In genomic region chrX:109952050-109952449, GRCh38 we compare ENCODE assay signal across 21 cellular contexts. TPM values are rescaled to one million over a fixed set of nuclear protein-coding genes. Genes with fewer than 3 reads are reported as not detected.
DNase-seq lines count a peak whose midpoint lies in the region; ATAC-seq, FAIRE-seq and TF ChIP-seq lines count a peak whose summit lies in the region.
"Had no signal": no experiment of that assay in that cellular context is flagged by ENCODE, and none has a peak within 500 bp of the region (broad histone marks: within the 10 kb centered on the region; RNA-seq: fewer than 3 reads in every experiment).

No MANE protein-coding gene starts in this region.

- H3K4me1 ChIP-seq in MM.1S (ENCODE audit: low read length) = peaks cover 35% of the 10 kb centered on the region
- peaks cover 0 to 13% (median 4%) of the 10 kb centered on the region in 9 donors for H3K4me1 ChIP-seq in heart right ventricle
- H3K4me1 ChIP-seq in gastrocnemius medialis = peaks cover 3 to 4% of the 10 kb centered on the region in 2 donors
- H3K4me1 ChIP-seq in pancreas = no peaks in the 10 kb centered on the region
- H3K4me1 ChIP-seq: Peyer's patch had no signal

- no peaks in the 10 kb centered on the region for H3K9me3 Mint-ChIP-seq in activated T-cell treated with anti-CD3 and anti-CD28 coated beads, Interleukin-2, amount 50 U/mL, for 72 hours
- H3K9me3 Mint-ChIP-seq: activated naive CD4-positive, alpha-beta T cell treated with anti-CD3 and anti-CD28 coated beads for 36 hours; natural killer cell treated with Interleukin-12 subunit alpha and Interleukin-12 subunit beta and Interleukin-15 and Interleukin-18, amount 100 ng/mL, for 72 hours; type B pancreatic cell had no signal

- ATAC-seq in heart right ventricle (peak in 6 of 8 donors; percentile 43 to 86 (median 78)), gastrocnemius medialis (peak; percentile 92 to 95), pancreas (no peak)
- ATAC-seq in activated T-cell treated with anti-CD3 and anti-CD28 coated beads, Interleukin-2, amount 50 U/mL, for 72 hours (replicated peaks in 1 of 2) = no peak
- ATAC-seq: natural killer cell treated with Interleukin-12 subunit alpha and Interleukin-12 subunit beta and Interleukin-15 and Interleukin-18, amount 100 ng/mL, for 72 hours had no signal

- no peak for FAIRE-seq in pancreas (lab: Jason Lieb, UNC)
- FAIRE-seq: frontal cortex had no signal

- H3K9me2 ChIP-seq in MM.1S (replicated peaks; ENCODE audit: insufficient read depth, low read length) = no peaks in the 10 kb centered on the region

- TF ChIP-seq CTCF in MM.1S (IDR thresholded peaks at IDR 0.05; ENCODE audit: low read length) = no peak
- TF ChIP-seq CTCF in heart right ventricle (IDR thresholded peaks at IDR 0.05) = no peak
- TF ChIP-seq CTCF in gastrocnemius medialis (IDR thresholded peaks at IDR 0.05 in 4 of 5, conservative IDR thresholded peaks at IDR 0.05 in 1 of 5) = no peak
- TF ChIP-seq CTCF in pancreas (IDR thresholded peaks at IDR 0.05) = no peak

- H3K36me3 Mint-ChIP-seq in activated T-cell treated with anti-CD3 and anti-CD28 coated beads, Interleukin-2, amount 50 U/mL, for 72 hours (ENCODE audit: insufficient read depth in 2 of 2) = no peaks in the 10 kb centered on the region
- H3K36me3 Mint-ChIP-seq: natural killer cell treated with Interleukin-12 subunit alpha and Interleukin-12 subunit beta and Interleukin-15 and Interleukin-18, amount 100 ng/mL, for 72 hours; type B pancreatic cell had no signal

- TF ChIP-seq POLR2A in gastrocnemius medialis (IDR thresholded peaks at IDR 0.05) = no peak

- H3K9me3 ChIP-seq in MM.1S (replicated peaks; ENCODE audit: insufficient read depth, low read length) = no peaks in the 10 kb centered on the region
- H3K9me3 ChIP-seq in heart right ventricle = no peaks in the 10 kb centered on the region
- no peaks in the 10 kb centered on the region for H3K9me3 ChIP-seq in gastrocnemius medialis
- no peaks in the 10 kb centered on the region for H3K9me3 ChIP-seq in pancreas
- H3K9me3 ChIP-seq: Peyer's patch had no signal

- in situ Hi-C loops in gastrocnemius medialis (cut with MboI; ENCODE audit: low sequenced_read_pairs in 4 of 4) = no loop called here

- H2AFZ ChIP-seq in MM.1S (ENCODE audit: low read length) = peak overlapping the region; percentile 19; the same call in 1 of the 2 replicates

- no peak overlapping the region for H3K27ac Mint-ChIP-seq in activated T-cell treated with anti-CD3 and anti-CD28 coated beads, Interleukin-2, amount 50 U/mL, for 72 hours
- H3K27ac Mint-ChIP-seq: activated naive CD4-positive, alpha-beta T cell treated with anti-CD3 and anti-CD28 coated beads for 36 hours; natural killer cell treated with Interleukin-12 subunit alpha and Interleukin-12 subunit beta and Interleukin-15 and Interleukin-18, amount 100 ng/mL, for 72 hours; type B pancreatic cell had no signal

- no peaks in the 10 kb centered on the region for H4K20me1 ChIP-seq in MM.1S (ENCODE audit: insufficient read depth, low read length)

- H3K27me3 Mint-ChIP-seq in activated T-cell treated with anti-CD3 and anti-CD28 coated beads, Interleukin-2, amount 50 U/mL, for 72 hours (ENCODE audit: low read depth) = peaks cover 16% of the 10 kb centered on the region
- H3K27me3 Mint-ChIP-seq: type B pancreatic cell had no signal

- H3K4me3 ChIP-seq in MM.1S (ENCODE audit: low read length) (no peak overlapping the region), heart right ventricle (no peak overlapping the region), gastrocnemius medialis (no peak overlapping the region), pancreas (no peak overlapping the region)
- H3K4me3 ChIP-seq: lung, Peyer's patch had no signal

- H3K9ac ChIP-seq in MM.1S (ENCODE audit: low read length) = no peak overlapping the region

- H3K79me2 ChIP-seq in MM.1S (ENCODE audit: low read length) = no peaks in the 10 kb centered on the region

- H3F3A ChIP-seq in MM.1S (ENCODE audit: insufficient read depth, low read length) = peaks cover 16% of the 10 kb centered on the region

- H3K4me2 ChIP-seq in MM.1S (ENCODE audit: low read depth, low read length) = no peak overlapping the region

- WGBS in heart right ventricle, 2 donors = 62 to 69% methylated on average over 2 of the region's 2 CpGs
- 55 to 56% methylated on average over 2 of the region's 2 CpGs for WGBS in pancreas, 2 donors

- peak; percentile 58 for DNase-seq in NCI-H2107 treated with DMSO at 0.1 percent for 48 hours (lab: John Stamatoyannopoulos, UW; ENCODE audit: unreplicated experiment)
- no peak for DNase-seq in NCI-H2107 (lab: John Stamatoyannopoulos, UW)
- no peak for DNase-seq in MM.1S
- peak in 1 of 2 donors; percentile 4 for DNase-seq in heart right ventricle
- peak; percentile 40 to 54 for DNase-seq in gastrocnemius medialis
- DNase-seq in pancreas = no peak
- no peak for DNase-seq in cerebellar nuclear complex (lab: John Stamatoyannopoulos, UW)
- no peak for DNase-seq in activated T-cell treated with anti-CD3 and anti-CD28 coated beads, Interleukin-2, amount 50 U/mL, for 72 hours
- DNase-seq: 8988T; activated CD4-positive, alpha-beta T cell treated with anti-CD3 and anti-CD28 coated beads, Interleukin-2, amount 50 U/mL, for 1 hour; activated naive CD4-positive, alpha-beta T cell treated with anti-CD3 and anti-CD28 coated beads for 36 hours; DMS79; Kasumi-1; NCI-H187 treated with DMSO at 0.1 percent for 48 hours; Peyer's patch; stimulated activated naive CD4-positive, alpha-beta T cell had no signal

- intact Hi-C loops in heart right ventricle (cut with DNase I) (no loop called here), gastrocnemius medialis (cut with DNase I; ENCODE audit: low total_unique reads) (no loop called here), pancreas (cut with DNase I) (no loop called here)

- H3K4me3 Mint-ChIP-seq in activated T-cell treated with anti-CD3 and anti-CD28 coated beads, Interleukin-2, amount 50 U/mL, for 72 hours = no peak overlapping the region
- H3K4me3 Mint-ChIP-seq: activated naive CD4-positive, alpha-beta T cell treated with anti-CD3 and anti-CD28 coated beads for 36 hours; natural killer cell treated with Interleukin-12 subunit alpha and Interleukin-12 subunit beta and Interleukin-15 and Interleukin-18, amount 100 ng/mL, for 72 hours; type B pancreatic cell had no signal

- H3K36me3 ChIP-seq in MM.1S (replicated peaks; ENCODE audit: insufficient read depth, low read length) (no peaks in the 10 kb centered on the region), heart right ventricle (no peaks in the 10 kb centered on the region), gastrocnemius medialis (no peaks in the 10 kb centered on the region), pancreas (no peaks in the 10 kb centered on the region)
- H3K36me3 ChIP-seq: Peyer's patch had no signal

- peak overlapping the region; percentile 97; the same call in 1 of the 2 replicates for H3K27ac ChIP-seq in MM.1S (ENCODE audit: low read length)
- peak overlapping the region in 3 of 10 donors; percentile 39 to 52 (median 48) for H3K27ac ChIP-seq in heart right ventricle
- H3K27ac ChIP-seq in gastrocnemius medialis = peak overlapping the region; percentile 48 to 75 (median 65)
- H3K27ac ChIP-seq in pancreas = no peak overlapping the region
- H3K27ac ChIP-seq: C4-2B, Peyer's patch had no signal

- H3K27me3 ChIP-seq in MM.1S (replicated peaks; ENCODE audit: insufficient read depth, low read length) (no peaks in the 10 kb centered on the region), heart right ventricle (peaks cover 0 to 14% (median 0%) of the 10 kb centered on the region in 7 donors), gastrocnemius medialis (no peaks in the 10 kb centered on the region), pancreas (peaks cover 0 to 3% (median 0%) of the 10 kb centered on the region in 4 donors)
- H3K27me3 ChIP-seq: Peyer's patch had no signal

- H3K4me1 Mint-ChIP-seq in activated T-cell treated with anti-CD3 and anti-CD28 coated beads, Interleukin-2, amount 50 U/mL, for 72 hours (ENCODE audit: low read depth) = peaks cover 7% of the 10 kb centered on the region

RNA-seq across cellular contexts. Expression of gene TMEM164, which starts 50.9 kb away (rescaled TPM):
- total RNA-seq in heart right ventricle (10 to 100 TPM; 43.0 to 60.6 (median 49.1) TPM), gastrocnemius medialis (10 to 100 TPM; 40.1 to 61.2 (median 47.3) TPM), pancreas (10 to 100 TPM in 5 of 6 donors, 1 to 10 TPM in 1; 8.1 to 21.3 (median 13.0) TPM)
- polyA plus RNA-seq in heart right ventricle (10 to 100 TPM in 1 of 2 donors, 1 to 10 TPM in 1; 9.7 to 43.1 TPM), pancreas (10 to 100 TPM in 1 of 2 donors, 1 to 10 TPM in 1; 7.3 to 11.1 TPM)
- total RNA-seq in activated T-cell treated with anti-CD3 and anti-CD28 coated beads, Interleukin-2, amount 50 U/mL, for 72 hours = 10 to 100 TPM; 15.0 to 19.5 TPM

Comparison
In these comparisons a context has a peak if more than half of its experiments do, and no peak if none do; other contexts are left out.
1. DNase-seq: peak in NCI-H2107 treated with DMSO at 0.1 percent for 48 hours (single experiment) and gastrocnemius medialis (2 of 2); none in NCI-H2107 (single experiment), MM.1S (single experiment), pancreas (0 of 6), cerebellar nuclear complex (0 of 2) and activated T-cell treated with anti-CD3 and anti-CD28 coated beads, Interleukin-2, amount 50 U/mL, for 72 hours (0 of 2).
2. H3K27ac ChIP-seq: peak in MM.1S (single experiment) and gastrocnemius medialis (4 of 4); none in pancreas (0 of 4).
3. ATAC-seq: peak in heart right ventricle (6 of 8) and gastrocnemius medialis (2 of 2); none in pancreas (0 of 4) and activated T-cell treated with anti-CD3 and anti-CD28 coated beads, Interleukin-2, amount 50 U/mL, for 72 hours (0 of 2).